ENCODE assay signal across 17 cellular contexts in the genomic region with DNA sequence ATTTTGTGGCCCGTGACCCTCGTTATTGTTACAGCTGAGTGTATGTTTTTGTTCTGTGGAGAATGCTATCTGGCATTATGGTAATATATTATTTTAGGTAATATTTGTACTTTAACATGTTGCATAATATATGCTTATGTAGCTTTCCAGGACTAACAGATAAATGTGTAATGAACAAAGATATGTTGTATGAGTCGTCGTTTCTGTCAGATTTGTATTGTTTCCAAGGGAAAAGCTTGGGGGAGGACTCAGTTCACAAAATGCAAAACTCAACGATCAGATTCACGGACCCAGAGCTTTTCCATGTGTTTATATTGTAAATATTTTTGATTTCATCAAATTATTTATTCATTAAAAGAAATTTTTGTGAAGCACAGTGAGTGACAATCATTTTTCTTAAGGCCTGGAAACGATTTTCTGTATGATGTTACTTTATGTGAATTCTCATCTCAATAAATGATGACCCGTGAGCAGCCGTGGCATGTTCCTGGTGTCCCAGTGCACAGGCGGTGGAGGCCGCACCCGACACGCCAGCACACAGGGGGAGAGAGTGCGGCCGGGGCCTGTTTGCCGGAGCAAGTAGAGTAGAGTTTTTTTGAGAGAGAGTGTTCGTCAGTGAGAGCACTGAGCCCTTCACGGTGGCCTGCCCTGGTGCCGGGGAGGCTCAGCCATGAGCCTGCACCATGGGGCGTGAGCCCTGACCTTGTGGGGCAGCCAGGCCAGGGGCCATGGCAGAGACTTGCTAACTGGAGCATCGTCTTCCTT.
"Had no signal": no experiment of that assay in that cellular context is flagged by ENCODE, and none has a peak within 500 bp of the region (broad histone marks: within the 10 kb centered on the region; RNA-seq: fewer than 3 reads in every experiment).

No MANE protein-coding gene starts in this region.

- H3K27ac ChIP-seq: coronary artery, epithelial cell of prostate, esophagus muscularis mucosa, heart left ventricle, right atrium auricular region, stomach, thoracic aorta, transverse colon had no signal

- H3K27me3 ChIP-seq: esophagus muscularis mucosa, heart left ventricle, right atrium auricular region, stomach, transverse colon had no signal

- H3K4me1 ChIP-seq: esophagus muscularis mucosa, heart left ventricle, right atrium auricular region, stomach, transverse colon had no signal

- H3K36me3 ChIP-seq: transverse colon had no signal

- H3K4me3 ChIP-seq: coronary artery, esophagus muscularis mucosa, heart left ventricle, mucosa of descending colon, right atrium auricular region, stomach, thoracic aorta, transverse colon had no signal

- DNase-seq: effector memory CD4-positive, alpha-beta T cell; heart left ventricle; hippocampal formation; kidney glomerular epithelial cell; mucosa of descending colon; naive thymus-derived CD8-positive, alpha-beta T cell; small intestine; stimulated activated CD4-positive, alpha-beta T cell treated with anti-CD3 and anti-CD28 coated beads, Interleukin-12 subunit alpha, Interleukin-12 subunit beta, amount 100 ng/mL, for 4 hours; stimulated activated naive CD4-positive, alpha-beta T cell; stomach; substantia nigra; transverse colon had no signal
